Comparison of ENCODE assay signal across 10 cellular contexts in the genomic region with DNA sequence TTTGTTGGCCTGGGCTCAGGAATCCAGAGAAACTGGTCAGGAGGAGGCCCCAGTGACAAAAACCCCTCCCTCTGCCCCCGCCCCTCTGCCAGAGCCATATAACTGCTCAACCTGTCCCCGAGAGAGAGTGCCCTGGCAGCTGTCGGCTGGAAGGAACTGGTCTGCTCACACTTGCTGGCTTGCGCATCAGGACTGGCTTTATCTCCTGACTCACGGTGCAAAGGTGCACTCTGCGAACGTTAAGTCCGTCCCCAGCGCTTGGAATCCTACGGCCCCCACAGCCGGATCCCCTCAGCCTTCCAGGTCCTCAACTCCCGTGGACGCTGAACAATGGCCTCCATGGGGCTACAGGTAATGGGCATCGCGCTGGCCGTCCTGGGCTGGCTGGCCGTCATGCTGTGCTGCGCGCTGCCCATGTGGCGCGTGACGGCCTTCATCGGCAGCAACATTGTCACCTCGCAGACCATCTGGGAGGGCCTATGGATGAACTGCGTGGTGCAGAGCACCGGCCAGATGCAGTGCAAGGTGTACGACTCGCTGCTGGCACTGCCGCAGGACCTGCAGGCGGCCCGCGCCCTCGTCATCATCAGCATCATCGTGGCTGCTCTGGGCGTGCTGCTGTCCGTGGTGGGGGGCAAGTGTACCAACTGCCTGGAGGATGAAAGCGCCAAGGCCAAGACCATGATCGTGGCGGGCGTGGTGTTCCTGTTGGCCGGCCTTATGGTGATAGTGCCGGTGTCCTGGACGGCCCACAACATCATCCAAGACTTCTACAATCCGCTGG. TPM values are rescaled to one million over a fixed set of nuclear protein-coding genes. Genes with fewer than 3 reads are reported as not detected.
DNase-seq lines count a peak whose midpoint lies in the region; ATAC-seq and TF ChIP-seq lines count a peak whose summit lies in the region.
"Had no signal": no experiment of that assay in that cellular context is flagged by ENCODE, and none has a peak within 500 bp of the region (broad histone marks: within the 10 kb centered on the region; RNA-seq: fewer than 3 reads in every experiment).

A gene with protein sequence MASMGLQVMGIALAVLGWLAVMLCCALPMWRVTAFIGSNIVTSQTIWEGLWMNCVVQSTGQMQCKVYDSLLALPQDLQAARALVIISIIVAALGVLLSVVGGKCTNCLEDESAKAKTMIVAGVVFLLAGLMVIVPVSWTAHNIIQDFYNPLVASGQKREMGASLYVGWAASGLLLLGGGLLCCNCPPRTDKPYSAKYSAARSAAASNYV (plus strand): TSS at position 125 of the 784 bp plus-strand sequence. CDS start 206 bp downstream, at position 331.

- H3K36me3 ChIP-seq in duodenal mucosa (ENCODE audit: control insufficient read depth in 1 of 2, insufficient read depth in 2 of 2, low read length in 2 of 2) (peaks cover 0 to 3% of the 10 kb centered on the region in 2 donors), mucosa of stomach (ENCODE audit: control insufficient read depth, insufficient read depth, low read length) (no peaks in the 10 kb centered on the region)

- no peak for TF ChIP-seq CTCF in Calu3 (IDR thresholded peaks at IDR 0.05; ENCODE audit: unreplicated experiment)

- no peaks in the 10 kb centered on the region for H3K27me3 Mint-ChIP-seq in Calu3 (ENCODE audit: unreplicated experiment)

- DNase-seq in Calu3 = peak; percentile 93
- DNase-seq in NCI-H2171 (lab: John Stamatoyannopoulos, UW) = peak; percentile 53
- no peak for DNase-seq in T-helper 9 cell
- DNase-seq in stimulated activated CD4-positive, alpha-beta T cell treated with anti-CD3 and anti-CD28 coated beads, Interleukin-2, amount 100 ng/mL, for 24 hours = no peak
- DNase-seq: cerebellar nuclear complex; stimulated activated CD8-positive, alpha-beta memory T cell treated with anti-CD3 and anti-CD28 coated beads, Interleukin-4, amount 100 ng/mL, for 48 hours had no signal

- H3K4me3 ChIP-seq in duodenal mucosa (ENCODE audit: low read depth in 1 of 2, low read length in 2 of 2) (peak within 1 kb of the TSS; percentile 90 to 92), mucosa of stomach (ENCODE audit: low read length) (peak within 1 kb of the TSS; percentile 45)

- peak within 1 kb of the TSS; percentile 91 for H3K4me3 Mint-ChIP-seq in Calu3 (ENCODE audit: low read depth, unreplicated experiment)

- peaks cover 57% of the 10 kb centered on the region for H3K36me3 Mint-ChIP-seq in Calu3 (ENCODE audit: insufficient read depth, unreplicated experiment)

- peak within 1 kb of the TSS; percentile 99 for H3K9ac ChIP-seq in duodenal mucosa (ENCODE audit: low read depth in 1 of 2, low read length in 2 of 2)
- H3K9ac ChIP-seq in mucosa of stomach (ENCODE audit: low read length) = peak within 1 kb of the TSS; percentile 73

- TSS peak; percentile 86 for BruUV-seq in Calu3 (replicated peaks; lab: Mats Ljungman, UMichigan)

- CTCF ChIA-PET in Calu3 (lab: Charles Lee) = interaction anchor here (1.1 kb wide), 1 partner anchor 10 kb away, joined by 3 read pairs; no protein-coding TSS in a partner anchor

- H3K9me3 ChIP-seq in duodenal mucosa (ENCODE audit: control insufficient read depth in 1 of 2, low read length in 2 of 2) (no peaks in the 10 kb centered on the region), mucosa of stomach (ENCODE audit: control insufficient read depth, low read length) (no peaks in the 10 kb centered on the region)

- H3K27ac Mint-ChIP-seq in Calu3 (ENCODE audit: unreplicated experiment) = peak within 1 kb of the TSS; percentile 92

- H3K27me3 ChIP-seq in duodenal mucosa (ENCODE audit: control insufficient read depth in 1 of 2, insufficient read depth in 2 of 2, low read length in 2 of 2) (no peaks in the 10 kb centered on the region), mucosa of stomach (ENCODE audit: control insufficient read depth, insufficient read depth, low read length) (peaks cover 28% of the 10 kb centered on the region)

- intact Hi-C loops in Calu3 (cut with micrococcal nuclease; ENCODE audit: unreplicated experiment) = loop anchor here (2.0 kb wide), 1 partner anchor 88 kb away; no protein-coding TSS in a partner anchor

- ATAC-seq in HG03432 (IDR thresholded peaks at IDR 0.05; ENCODE audit: unreplicated experiment) (no peak), HG02981 (IDR thresholded peaks at IDR 0.05; ENCODE audit: unreplicated experiment) (no peak)

- H3K9me3 Mint-ChIP-seq in Calu3 (ENCODE audit: low read depth, unreplicated experiment) = no peaks in the 10 kb centered on the region

- peak within 1 kb of the TSS; percentile 98 for H3K27ac ChIP-seq in duodenal mucosa (ENCODE audit: low read depth, low read length)

- H3K4me1 Mint-ChIP-seq in Calu3 (ENCODE audit: low read depth, unreplicated experiment) = peaks cover 38% of the 10 kb centered on the region

- H3K4me1 ChIP-seq in duodenal mucosa (ENCODE audit: control insufficient read depth in 1 of 2, insufficient read depth in 2 of 2, low read length in 2 of 2) (peaks cover 30 to 46% of the 10 kb centered on the region in 2 donors), mucosa of stomach (ENCODE audit: control insufficient read depth, insufficient read depth, low read length) (peaks cover 55% of the 10 kb centered on the region)

RNA-seq across cellular contexts. Expression of the gene that starts here (rescaled TPM):
- 283 and 325 TPM in 2 replicates for total RNA-seq in Calu3 (2022)

Comparison
In these comparisons a context has a peak if more than half of its experiments do, and no peak if none do; other contexts are left out.
1. DNase-seq: peak in Calu3 (single experiment) and NCI-H2171 (single experiment); none in T-helper 9 cell (single experiment) and stimulated activated CD4-positive, alpha-beta T cell treated with anti-CD3 and anti-CD28 coated beads, Interleukin-2, amount 100 ng/mL, for 24 hours (0 of 2).